Comparison of ENCODE assay signal across 1 cellular context in genomic region chr7:391961-392524, GRCh38.
TF ChIP-seq lines count a peak whose summit lies in the region.

No MANE protein-coding gene starts in this region.

TF ChIP-seq in K562, 482 proteins besides CTCF, POLR2A, EP300 and RAD21 (continued from another document and continues in another):
- no peak for TF ChIP-seq ELF4 (CRISPR knock-in tag; IDR thresholded peaks at IDR 0.05)
- no peak for TF ChIP-seq CEBPB (tag; IDR thresholded peaks at IDR 0.05)
- no peak for TF ChIP-seq ZKSCAN1 (IDR thresholded peaks at IDR 0.05; ENCODE audit: low read depth, low read length)
- no peak for TF ChIP-seq NKRF (IDR thresholded peaks at IDR 0.05; ENCODE audit: borderline replicate concordance)
- no peak for TF ChIP-seq ZC3H4 (CRISPR knock-in tag; IDR thresholded peaks at IDR 0.05; ENCODE audit: borderline replicate concordance)
- no peak for TF ChIP-seq ZNF830 (CRISPR knock-in tag; IDR thresholded peaks at IDR 0.05)
- peak; percentile 71 for TF ChIP-seq L3MBTL2 (IDR thresholded peaks at IDR 0.05)
- TF ChIP-seq SRSF9 (IDR thresholded peaks at IDR 0.05; ENCODE audit: borderline replicate concordance, low read depth, low read length), result no peak
- TF ChIP-seq ZNF384 (IDR thresholded peaks at IDR 0.05; ENCODE audit: low read depth, low read length), result no peak
- no peak for TF ChIP-seq NONO (IDR thresholded peaks at IDR 0.05; ENCODE audit: low read depth in 2 of 2, low read length in 1 of 2)
- TF ChIP-seq CHCHD3 (CRISPR knock-in tag; IDR thresholded peaks at IDR 0.05), result no peak
- TF ChIP-seq RREB1 (CRISPR knock-in tag; IDR thresholded peaks at IDR 0.05), result no peak
- no peak for TF ChIP-seq FOXJ3 (CRISPR knock-in tag; IDR thresholded peaks at IDR 0.05)
- TF ChIP-seq NFIX (CRISPR knock-in tag; IDR thresholded peaks at IDR 0.05; ENCODE audit: low read depth), result no peak
- TF ChIP-seq NFIC (IDR thresholded peaks at IDR 0.05), result no peak
- TF ChIP-seq RBBP5 (IDR thresholded peaks at IDR 0.05; ENCODE audit: borderline replicate concordance, insufficient read depth, low read length, poor library complexity, severe bottlenecking), result no peak
- no peak for TF ChIP-seq SOX6 (IDR thresholded peaks at IDR 0.05)
- peak; percentile 40 for TF ChIP-seq GATA2 (CRISPR knock-in tag; IDR thresholded peaks at IDR 0.05)
- TF ChIP-seq EGR1 (conservative IDR thresholded peaks at IDR 0.05), result no peak
- TF ChIP-seq C11orf30 (IDR thresholded peaks at IDR 0.05; ENCODE audit: low read depth), result no peak
- no peak for TF ChIP-seq ZNF717 (CRISPR knock-in tag; IDR thresholded peaks at IDR 0.05)
- TF ChIP-seq ZNF280B (CRISPR knock-in tag; IDR thresholded peaks at IDR 0.05), result no peak
- TF ChIP-seq NCOA2 (IDR thresholded peaks at IDR 0.05; ENCODE audit: partially characterized antibody in 2 of 2), result no peak
- no peak for TF ChIP-seq HOXB6 (CRISPR knock-in tag; IDR thresholded peaks at IDR 0.05; ENCODE audit: borderline replicate concordance)
- TF ChIP-seq ELF2 (CRISPR knock-in tag; IDR thresholded peaks at IDR 0.05), result no peak
- no peak for TF ChIP-seq JUND (IDR thresholded peaks at IDR 0.05; ENCODE audit: borderline replicate concordance, low read depth, low read length)
- TF ChIP-seq JUND (tag; IDR thresholded peaks at IDR 0.05; ENCODE audit: borderline replicate concordance, low read depth, low read length), result no peak
- no peak for TF ChIP-seq SMAD3 (CRISPR knock-in tag; conservative IDR thresholded peaks at IDR 0.05)
- no peak for TF ChIP-seq FOXA3 (CRISPR knock-in tag; conservative IDR thresholded peaks at IDR 0.05 in 1 of 2, IDR thresholded peaks at IDR 0.05 in 1 of 2)
- no peak for TF ChIP-seq MXD1 (CRISPR knock-in tag; IDR thresholded peaks at IDR 0.05; ENCODE audit: borderline replicate concordance, poor library complexity, severe bottlenecking)
- TF ChIP-seq CHD7 (IDR thresholded peaks at IDR 0.05; ENCODE audit: low read depth, low read length), result no peak
- TF ChIP-seq MCM3 (IDR thresholded peaks at IDR 0.05), result no peak
- no peak for TF ChIP-seq MEF2D (tag; conservative IDR thresholded peaks at IDR 0.05; ENCODE audit: low read depth)
- no peak for TF ChIP-seq RNF219 (CRISPR knock-in tag; IDR thresholded peaks at IDR 0.05)
- TF ChIP-seq DEAF1 (CRISPR knock-in tag; IDR thresholded peaks at IDR 0.05), result no peak
- TF ChIP-seq TAL1 (IDR thresholded peaks at IDR 0.05), result peak; percentile 67
